Comparison of ENCODE assay signal across 19 cellular contexts in the genomic region with DNA sequence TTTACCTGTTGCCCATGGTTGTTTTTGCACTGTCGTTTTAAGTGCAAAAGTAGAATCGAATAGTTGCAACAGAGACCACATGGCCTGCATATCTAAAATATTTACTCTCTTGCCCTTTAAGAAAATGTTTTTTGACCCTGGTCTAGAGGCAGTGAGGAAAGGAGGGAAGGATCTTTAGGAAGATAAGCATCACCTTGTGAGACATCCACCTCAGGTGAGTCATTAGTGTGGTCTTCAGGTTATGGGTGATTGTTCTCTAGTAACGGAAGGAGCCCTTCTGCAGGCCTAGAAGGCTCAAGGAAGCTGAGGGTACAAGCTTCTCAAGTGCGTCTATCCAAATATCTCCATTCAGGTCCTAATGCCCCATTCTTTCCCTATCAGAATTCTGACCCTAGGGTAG. TPM values are rescaled to one million over a fixed set of nuclear protein-coding genes. Genes with fewer than 3 reads are reported as not detected.
"Had no signal": no experiment of that assay in that cellular context is flagged by ENCODE, and none has a peak within 500 bp of the region (broad histone marks: within the 10 kb centered on the region; RNA-seq: fewer than 3 reads in every experiment).

No MANE protein-coding gene starts in this region.

- H3K9me3 Mint-ChIP-seq: activated CD4-positive, alpha-beta T cell treated with anti-CD3 and anti-CD28 coated beads, Interleukin-2, amount 10 ng/mL, durations not matched to agents 7 days and 5 days; immature natural killer cell had no signal

- H3K27ac ChIP-seq: brain microvascular endothelial cell, lower lobe of right lung, ovary, sigmoid colon, stomach, thoracic aorta, WERI-Rb-1 had no signal

- H3K36me3 Mint-ChIP-seq: immature natural killer cell had no signal

- ATAC-seq: left cardiac atrium, lower lobe of right lung had no signal

- H3K4me3 ChIP-seq: lower lobe of right lung, ovary, sigmoid colon, stomach, thoracic aorta had no signal

- DNase-seq: activated CD4-positive, alpha-beta T cell treated with anti-CD3 and anti-CD28 coated beads, Interleukin-2, amount 10 ng/mL, durations not matched to agents 7 days and 5 days; activated T-cell treated with anti-CD3 and anti-CD28 coated beads for 4 hours; brain microvascular endothelial cell; cortex of kidney; effector CD4-positive, alpha-beta T cell; foreskin fibroblast; immature natural killer cell; left cardiac atrium; lower lobe of right lung; midbrain; sigmoid colon; spleen; stomach; WERI-Rb-1 had no signal

- H3K9me3 ChIP-seq: lower lobe of right lung, ovary, sigmoid colon, spleen, stomach, thoracic aorta had no signal

- H3K27me3 Mint-ChIP-seq: activated CD4-positive, alpha-beta T cell treated with anti-CD3 and anti-CD28 coated beads, Interleukin-2, amount 10 ng/mL, durations not matched to agents 7 days and 5 days had no signal

- H3K36me3 ChIP-seq: ovary had no signal

- H3K4me3 Mint-ChIP-seq: activated CD4-positive, alpha-beta T cell treated with anti-CD3 and anti-CD28 coated beads, Interleukin-2, amount 10 ng/mL, durations not matched to agents 7 days and 5 days; activated naive CD8-positive, alpha-beta T cell; immature natural killer cell had no signal

- H3K27me3 ChIP-seq: brain microvascular endothelial cell, ovary, sigmoid colon, spleen, stomach had no signal

RNA-seq across cellular contexts. Expression of a gene that starts 6.6 kb away (rescaled TPM):
- total RNA-seq: myocyte, SK-MEL-5 had no signal
- polyA plus RNA-seq: immature natural killer cell had no signal
